In the genomic region with DNA sequence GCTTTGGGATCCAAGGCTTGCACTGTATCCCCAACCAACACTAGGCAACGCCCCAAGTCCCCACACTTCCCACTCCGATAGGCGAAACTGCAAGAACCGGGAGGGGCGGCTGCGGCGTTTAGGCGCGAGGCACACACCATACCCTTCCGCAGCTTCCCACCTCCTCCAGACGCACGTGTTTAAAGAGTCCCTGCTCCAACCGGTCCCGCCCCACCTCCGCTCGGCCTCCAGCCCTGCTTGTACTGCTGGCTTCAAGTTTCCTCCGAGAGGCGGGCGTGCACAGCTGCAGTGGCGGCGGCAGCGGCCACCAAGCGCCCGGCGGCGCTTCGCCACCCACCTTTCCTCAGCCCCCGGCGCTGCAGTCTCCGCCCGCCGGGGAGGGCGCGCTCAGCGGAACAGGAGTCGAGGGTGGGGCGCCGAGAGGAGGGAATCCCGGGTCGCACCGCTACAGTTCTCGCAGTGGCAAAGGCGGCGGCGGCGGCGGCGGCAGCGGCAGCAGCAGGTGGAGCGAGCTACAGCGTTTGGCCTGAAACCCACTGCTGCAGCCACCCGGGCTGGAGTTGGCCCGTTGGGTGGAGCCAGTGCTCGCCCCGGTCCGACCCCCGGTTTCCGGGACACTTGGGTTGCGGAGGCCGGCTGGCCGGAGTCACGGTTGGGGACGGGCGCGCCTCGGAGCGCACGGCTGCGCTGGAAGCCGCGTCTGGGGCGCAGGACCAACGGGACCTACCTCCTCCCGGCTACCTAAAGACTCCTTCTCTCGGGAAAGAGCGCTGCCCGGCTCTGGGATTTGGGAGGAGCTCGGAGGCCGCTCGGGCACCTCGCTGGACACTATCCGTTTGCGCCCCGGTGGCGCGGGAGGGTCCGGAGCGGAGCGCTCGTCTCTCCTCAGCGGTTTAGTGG, we compare ENCODE assay signal across 8 cellular contexts. TPM values are rescaled to one million over a fixed set of nuclear protein-coding genes. Genes with fewer than 3 reads are reported as not detected.
DNase-seq lines count a peak whose midpoint lies in the region; ATAC-seq and TF ChIP-seq lines count a peak whose summit lies in the region.

Gene CNIH3 (plus strand): TSS at position 457 of the 900 bp plus-strand sequence. CDS start 858 bp downstream, outside the sequence.

- peak; percentile 75 for ATAC-seq in SK-N-SH treated with all-trans-retinoic acid at 6 μM for 48 hours
- ATAC-seq in lower lobe of right lung = peak; percentile 24 to 53
- no peak for ATAC-seq in thoracic aorta (ENCODE audit: insufficient number of reproducible peaks, low FRiP score, low read depth)
- no peak for ATAC-seq in HG03571 (IDR thresholded peaks at IDR 0.05; ENCODE audit: unreplicated experiment)
- no peak for ATAC-seq in GM21576 (IDR thresholded peaks at IDR 0.05; ENCODE audit: unreplicated experiment)

- H3K9me3 ChIP-seq in Caco-2 = peaks cover 3% of the 10 kb centered on the region; the same call in 1 of the 2 replicates
- no peaks in the 10 kb centered on the region for H3K9me3 ChIP-seq in lower lobe of right lung
- no peaks in the 10 kb centered on the region for H3K9me3 ChIP-seq in thoracic aorta

- H3K9me3 Mint-ChIP-seq in Caco-2 (ENCODE audit: unreplicated experiment) (no peaks in the 10 kb centered on the region), IgD-negative memory B cell (no peaks in the 10 kb centered on the region)

- H3K27ac ChIP-seq in lower lobe of right lung (no peak within 1 kb of the TSS), thoracic aorta (no peak within 1 kb of the TSS)

- peak; percentile 79 to 82 for DNase-seq in Caco-2
- DNase-seq in cardiac fibroblast (ENCODE audit: low read depth in 2 of 2) = peak; percentile 42 to 65
- no peak for DNase-seq in lower lobe of right lung
- DNase-seq in thoracic aorta (ENCODE audit: low spot score) = no peak

- TF ChIP-seq CTCF in Caco-2 (IDR thresholded peaks at IDR 0.05; ENCODE audit: insufficient read depth in 1 of 2, low read depth in 1 of 2, low read length in 1 of 2, severe bottlenecking in 1 of 2, unreplicated experiment in 1 of 2) = no peak
- TF ChIP-seq CTCF in cardiac fibroblast (IDR thresholded peaks at IDR 0.05; ENCODE audit: low read depth, low read length) = no peak
- no peak for TF ChIP-seq CTCF in lower lobe of right lung (IDR thresholded peaks at IDR 0.05)
- TF ChIP-seq CTCF in thoracic aorta (IDR thresholded peaks at IDR 0.05) = no peak

- CTCF ChIA-PET in Caco-2 (lab: Charles Lee) = interaction anchor here (1.1 to 1.9 kb wide), 2 partner anchors 28 to 306 kb away, joined by 4 to 7 read pairs; no protein-coding TSS in a partner anchor

- H3K36me3 Mint-ChIP-seq in Caco-2 (ENCODE audit: insufficient read depth, unreplicated experiment) (no peaks in the 10 kb centered on the region), IgD-negative memory B cell (peaks cover 3% of the 10 kb centered on the region)

- POLR2A ChIA-PET in Caco-2 (lab: Charles Lee) = no interaction called here

- H3K4me3 ChIP-seq in Caco-2 (ENCODE audit: low read depth, low read length) (peak within 1 kb of the TSS; percentile 62), cardiac fibroblast (replicated peaks in 1 of 2; ENCODE audit: low read depth in 2 of 2, low read length in 2 of 2) (peak within 1 kb of the TSS; percentile 45 to 67), lower lobe of right lung (peak within 1 kb of the TSS; percentile 54), thoracic aorta (peak within 1 kb of the TSS; percentile 65)

- H3K36me3 ChIP-seq in Caco-2 (ENCODE audit: control insufficient read depth, insufficient read depth, low read length) (no peaks in the 10 kb centered on the region), lower lobe of right lung (no peaks in the 10 kb centered on the region), thoracic aorta (no peaks in the 10 kb centered on the region)

- no peaks in the 10 kb centered on the region; the same call in none of the 2 replicates for H3K27me3 ChIP-seq in Caco-2 (replicated peaks; ENCODE audit: control insufficient read depth, insufficient read depth, low read length)
- peaks cover 52% of the 10 kb centered on the region for H3K27me3 ChIP-seq in lower lobe of right lung (ENCODE audit: low read depth)
- H3K27me3 ChIP-seq in thoracic aorta (replicated peaks; ENCODE audit: insufficient read depth) = peaks cover 3% of the 10 kb centered on the region

- H3K4me3 Mint-ChIP-seq in Caco-2 (ENCODE audit: unreplicated experiment) (peak within 1 kb of the TSS; percentile 80), IgD-negative memory B cell (peak within 1 kb of the TSS in 3 of 4 donors; percentile 21 to 87 (median 68))

- H3K4me1 ChIP-seq in Caco-2 (peaks cover 16% of the 10 kb centered on the region; the same call in 1 of the 2 replicates), lower lobe of right lung (peaks cover 20% of the 10 kb centered on the region), thoracic aorta (ENCODE audit: control insufficient read depth in 1 of 2, low read depth in 2 of 2) (peaks cover 0 to 17% of the 10 kb centered on the region in 2 donors)

- intact Hi-C loops in Caco-2 (cut with micrococcal nuclease; ENCODE audit: unreplicated experiment) (loop anchor here (5.0 kb wide), 1 partner anchor 89 kb away; no protein-coding TSS in a partner anchor), lower lobe of right lung (cut with DNase I) (no loop called here)

- no TSS peak for BruUV-seq in Caco-2 (replicated peaks; lab: Mats Ljungman, UMichigan)

- H3K27ac Mint-ChIP-seq in Caco-2 (ENCODE audit: unreplicated experiment) (no peak within 1 kb of the TSS), IgD-negative memory B cell (no peak within 1 kb of the TSS)

- H3K27me3 Mint-ChIP-seq in Caco-2 (ENCODE audit: insufficient read depth, unreplicated experiment) (peaks cover 7% of the 10 kb centered on the region), IgD-negative memory B cell (peaks cover 44% of the 10 kb centered on the region)

- H3K4me1 Mint-ChIP-seq in Caco-2 (ENCODE audit: low read depth, unreplicated experiment) = peaks cover 7% of the 10 kb centered on the region
- H3K4me1 Mint-ChIP-seq in IgD-negative memory B cell = peaks cover 0 to 5% (median 0%) of the 10 kb centered on the region in 3 donors

TF ChIP-seq in SK-N-SH treated with all-trans-retinoic acid at 6 μM for 48 hours, 23 proteins besides CTCF, POLR2A, EP300 and RAD21:
- TF ChIP-seq, protein P1, sequence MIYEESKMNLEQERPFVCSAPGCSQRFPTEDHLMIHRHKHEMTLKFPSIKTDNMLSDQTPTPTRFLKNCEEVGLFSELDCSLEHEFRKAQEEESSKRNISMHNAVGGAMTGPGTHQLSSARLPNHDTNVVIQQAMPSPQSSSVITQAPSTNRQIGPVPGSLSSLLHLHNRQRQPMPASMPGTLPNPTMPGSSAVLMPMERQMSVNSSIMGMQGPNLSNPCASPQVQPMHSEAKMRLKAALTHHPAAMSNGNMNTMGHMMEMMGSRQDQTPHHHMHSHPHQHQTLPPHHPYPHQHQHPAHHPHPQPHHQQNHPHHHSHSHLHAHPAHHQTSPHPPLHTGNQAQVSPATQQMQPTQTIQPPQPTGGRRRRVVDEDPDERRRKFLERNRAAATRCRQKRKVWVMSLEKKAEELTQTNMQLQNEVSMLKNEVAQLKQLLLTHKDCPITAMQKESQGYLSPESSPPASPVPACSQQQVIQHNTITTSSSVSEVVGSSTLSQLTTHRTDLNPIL (CRISPR knock-in tag; IDR thresholded peaks at IDR 0.05; ENCODE audit: low read depth) = no peak
- TF ChIP-seq TCF4 (CRISPR knock-in tag; IDR thresholded peaks at IDR 0.05; ENCODE audit: borderline replicate concordance) (no peak), PATZ1 (CRISPR knock-in tag; IDR thresholded peaks at IDR 0.05; ENCODE audit: borderline replicate concordance) (no peak), CSRNP3 (CRISPR knock-in tag; IDR thresholded peaks at IDR 0.05) (no peak), RARB (CRISPR knock-in tag; IDR thresholded peaks at IDR 0.05) (no peak), ARNTL (CRISPR knock-in tag; IDR thresholded peaks at IDR 0.05; ENCODE audit: borderline replicate concordance, low read depth) (no peak), ISL1 (CRISPR knock-in tag; IDR thresholded peaks at IDR 0.05) (no peak), ESRRG (CRISPR knock-in tag; IDR thresholded peaks at IDR 0.05) (no peak), OSR1 (CRISPR knock-in tag; IDR thresholded peaks at IDR 0.05) (no peak), PPARA (CRISPR knock-in tag; IDR thresholded peaks at IDR 0.05; ENCODE audit: borderline replicate concordance) (no peak), GLIS3 (CRISPR knock-in tag; IDR thresholded peaks at IDR 0.05) (no peak), ZNF70 (CRISPR knock-in tag; IDR thresholded peaks at IDR 0.05) (no peak), CSDC2 (CRISPR knock-in tag; IDR thresholded peaks at IDR 0.05) (no peak)

RNA-seq across cellular contexts. Expression of gene CNIH3, which starts in this region (rescaled TPM):
- total RNA-seq in Caco-2 (2022) (1.3 and 2.2 TPM in 2 replicates), lower lobe of right lung (2.1 TPM), thoracic aorta (under 1 TPM in 1 of 2 donors, not detected in 1; 0.21 TPM)
- 3.2 TPM for polyA plus RNA-seq in IgD-negative memory B cell

Comparison
In these comparisons a context has a peak if more than half of its experiments do, and no peak if none do; other contexts are left out.
1. DNase-seq: peak in Caco-2 (2 of 2) and cardiac fibroblast (2 of 2); none in lower lobe of right lung (single experiment) and thoracic aorta (single experiment).
2. ATAC-seq: peak in SK-N-SH treated with all-trans-retinoic acid at 6 μM for 48 hours (single experiment) and lower lobe of right lung (2 of 2); none in thoracic aorta (single experiment), HG03571 (single experiment) and GM21576 (single experiment).
3. Peak in every context shown above with its lines, with median percentiles within 50 percentile points of each other: H3K4me3 ChIP-seq.